8 cellular contexts compared by ENCODE assay signal in genomic region chr1:232868793-232869491, GRCh38.
DNase-seq lines count a peak whose midpoint lies in the region; ATAC-seq and TF ChIP-seq lines count a peak whose summit lies in the region.

No MANE protein-coding gene starts in this region.

- H3K27ac ChIP-seq in AG04450 (ENCODE audit: low read depth, low read length) = no peak overlapping the region

- H3K4me3 Mint-ChIP-seq in naive thymus-derived CD8-positive, alpha-beta T cell = no peak overlapping the region

- peak; percentile 69 for DNase-seq in AG04450 (ENCODE audit: low read depth, low spot score)
- peak; percentile 17 for DNase-seq in HPDE6-E6E7 (ENCODE audit: extremely low spot score)
- peak; percentile 52 for DNase-seq in SHP77 treated with DMSO at 0.1 percent for 48 hours (lab: John Stamatoyannopoulos, UW)
- peak; percentile 28 for DNase-seq in foreskin melanocyte
- DNase-seq in stimulated activated CD4-positive, alpha-beta T cell treated with anti-CD3 and anti-CD28 coated beads, Interleukin-4, amount 100 ng/mL, for 24 hours = no peak
- no peak for DNase-seq in NCI-H82 treated with DMSO at 0.1 percent for 48 hours (lab: John Stamatoyannopoulos, UW; ENCODE audit: unreplicated experiment)
- no peak for DNase-seq in naive thymus-derived CD8-positive, alpha-beta T cell

- H3K27me3 ChIP-seq in AG04450 (ENCODE audit: control insufficient read depth, insufficient read depth, low read length) = peaks cover 2% of the 10 kb centered on the region

- no peak overlapping the region for H3K27ac Mint-ChIP-seq in naive thymus-derived CD8-positive, alpha-beta T cell

- no peak for ATAC-seq in GM21737 (IDR thresholded peaks at IDR 0.05; ENCODE audit: unreplicated experiment)
- no peak for ATAC-seq in naive thymus-derived CD8-positive, alpha-beta T cell

- H3K4me1 Mint-ChIP-seq in naive thymus-derived CD8-positive, alpha-beta T cell = peaks cover 8 to 10% (median 9%) of the 10 kb centered on the region in 4 donors

- peaks cover 0 to 5% (median 4%) of the 10 kb centered on the region in 5 donors for H3K27me3 Mint-ChIP-seq in naive thymus-derived CD8-positive, alpha-beta T cell

- H3K9me3 Mint-ChIP-seq in naive thymus-derived CD8-positive, alpha-beta T cell = no peaks in the 10 kb centered on the region

- no peak for TF ChIP-seq CTCF in AG04450 (IDR thresholded peaks at IDR 0.05; ENCODE audit: low read depth, low read length)

- H3K9me3 ChIP-seq in AG04450 (ENCODE audit: control insufficient read depth, insufficient read depth, low read length) = no peaks in the 10 kb centered on the region; the same call in 1 of the 2 replicates

- H3K36me3 Mint-ChIP-seq in naive thymus-derived CD8-positive, alpha-beta T cell = no peaks in the 10 kb centered on the region

- H3K4me3 ChIP-seq in AG04450 (ENCODE audit: low read depth, low read length) = no peak overlapping the region

- POLR2A ChIA-PET in AG04450 (lab: Yijun Ruan, JAX) = interaction anchor here (0.9 to 1.4 kb wide), 5 partner anchors 15 to 206 kb away, joined by 3 to 8 read pairs (median 4); no protein-coding TSS in a partner anchor
- POLR2A ChIA-PET in naive thymus-derived CD8-positive, alpha-beta T cell (lab: Charles Lee) = no interaction called here

- CTCF ChIA-PET in AG04450 (lab: Charles Lee) = interaction anchor here (1.3 to 3.6 kb wide), 2 partner anchors 10 to 12 kb away, joined by 7 to 14 read pairs; no protein-coding TSS in a partner anchor

Comparison
In these comparisons a context has a peak if more than half of its experiments do, and no peak if none do; other contexts are left out.
1. DNase-seq: peak in AG04450 (single experiment), HPDE6-E6E7 (single experiment), SHP77 treated with DMSO at 0.1 percent for 48 hours (single experiment) and foreskin melanocyte (single experiment); none in stimulated activated CD4-positive, alpha-beta T cell treated with anti-CD3 and anti-CD28 coated beads, Interleukin-4, amount 100 ng/mL, for 24 hours (single experiment), NCI-H82 treated with DMSO at 0.1 percent for 48 hours (single experiment) and naive thymus-derived CD8-positive, alpha-beta T cell (0 of 10).